8 cellular contexts compared by ENCODE assay signal in genomic region chr9:121545875-121546423, GRCh38. TPM values are rescaled to one million over a fixed set of nuclear protein-coding genes. Genes with fewer than 3 reads are reported as not detected.
DNase-seq lines count a peak whose midpoint lies in the region; ATAC-seq and TF ChIP-seq lines count a peak whose summit lies in the region.

No MANE protein-coding gene starts in this region.

- H3K9me3 ChIP-seq in trophoblast cell (ENCODE audit: insufficient read depth, low read depth, low read length) (peaks cover 3% of the 10 kb centered on the region), transverse colon (no peaks in the 10 kb centered on the region)

- peaks cover 4% of the 10 kb centered on the region for H3K79me1 ChIP-seq in trophoblast cell (ENCODE audit: low read length)

- H4K12ac ChIP-seq in trophoblast cell (ENCODE audit: low read depth, low read length): no peak overlapping the region

- H3K36me3 ChIP-seq in trophoblast cell (ENCODE audit: control insufficient read depth in 1 of 2, insufficient read depth in 2 of 2, low read length in 2 of 2): no peaks in the 10 kb centered on the region
- H3K36me3 ChIP-seq in transverse colon: no peaks in the 10 kb centered on the region

- in situ Hi-C loops in transverse colon (cut with MboI; ENCODE audit: low pct_ligation_motif_present in 1 of 4, low pct_unique_long_range_greater_than_20kb in 1 of 4, low sequenced_read_pairs in 3 of 4): loop anchor here in 2 of 4 donors (10.0 kb wide), 2 partner anchors 139 to 449 kb away; no protein-coding TSS in a partner anchor

- H3K27me3 ChIP-seq in trophoblast cell (ENCODE audit: insufficient read depth, low read length) (no peaks in the 10 kb centered on the region), transverse colon (no peaks in the 10 kb centered on the region)

- peak; percentile 53 for DNase-seq in DMS 273 treated with DMSO at 0.1 percent for 48 hours (lab: John Stamatoyannopoulos, UW)
- peak; percentile 92 for DNase-seq in M059J (ENCODE audit: low read depth)
- peak; percentile 91 to 93 for DNase-seq in SHP77 (lab: John Stamatoyannopoulos, UW)
- DNase-seq in activated naive CD4-positive, alpha-beta T cell (lab: John Stamatoyannopoulos, UW): peak; percentile 7 to 39 (median 18)
- DNase-seq in glomerular visceral epithelial cell (ENCODE audit: extremely low spot score): peak; percentile 92
- peak; percentile 98 to 100 for DNase-seq in trophoblast cell
- peak; percentile 93 for DNase-seq in transverse colon

- H3K4me3 ChIP-seq in trophoblast cell (ENCODE audit: low read depth, low read length): no peak overlapping the region
- peak overlapping the region in 1 of 4 donors; percentile 28 for H3K4me3 ChIP-seq in transverse colon

- H3K4me1 ChIP-seq in trophoblast cell (ENCODE audit: control insufficient read depth in 1 of 2, insufficient read depth in 2 of 2, low read length in 2 of 2) (peaks cover 4% of the 10 kb centered on the region in 2 experiments), transverse colon (peaks cover 8 to 20% (median 12%) of the 10 kb centered on the region in 4 donors)

- no peak overlapping the region for H2BK120ac ChIP-seq in trophoblast cell (ENCODE audit: insufficient read depth, low read length, poor library complexity)

- no peak overlapping the region for H2BK5ac ChIP-seq in trophoblast cell (ENCODE audit: low read depth, low read length, poor library complexity)

- H2AFZ ChIP-seq in trophoblast cell (ENCODE audit: insufficient read depth, low read length, poor library complexity): no peak overlapping the region

- TF ChIP-seq POLR2A in transverse colon (IDR thresholded peaks at IDR 0.05): no peak

- H3K14ac ChIP-seq in trophoblast cell (ENCODE audit: low read length): no peak overlapping the region

- no peak overlapping the region for H4K91ac ChIP-seq in trophoblast cell (ENCODE audit: low read depth, low read length)

- H2BK12ac ChIP-seq in trophoblast cell (ENCODE audit: low read length): no peak overlapping the region

- intact Hi-C loops in transverse colon (cut with DNase I; ENCODE audit: low total_unique reads): loop anchor here (5.0 kb wide), 2 partner anchors 146 to 451 kb away; no protein-coding TSS in a partner anchor

- no CpG with 5 or more reads among the region's 27 CpGs for WGBS in trophoblast cell (ENCODE audit: extremely low coverage, insufficient coverage, insufficient read length)
- 17% methylated on average over 10 of the region's 27 CpGs; no CpG with 5 or more reads in 1 of the 2 donors for WGBS in transverse colon (ENCODE audit: low coverage in 1 of 2), 2 donors

- H3K79me2 ChIP-seq in trophoblast cell (ENCODE audit: control insufficient read depth, insufficient read depth, low read length, poor library complexity): no peaks in the 10 kb centered on the region

- H2AK5ac ChIP-seq in trophoblast cell (ENCODE audit: low read length): no peak overlapping the region

- H4K8ac ChIP-seq in trophoblast cell (ENCODE audit: low read depth, low read length): peak overlapping the region; percentile 64

- H3K4ac ChIP-seq in trophoblast cell (ENCODE audit: low read depth, low read length): no peak overlapping the region

- peak overlapping the region; percentile 32 for H3K4me2 ChIP-seq in trophoblast cell (ENCODE audit: low read length)

- peak; percentile 73 for ATAC-seq in GM21737 (IDR thresholded peaks at IDR 0.05; ENCODE audit: unreplicated experiment)

- H3K9ac ChIP-seq in trophoblast cell (ENCODE audit: low read length): no peak overlapping the region

- TF ChIP-seq CTCF in transverse colon (IDR thresholded peaks at IDR 0.05): peak; percentile 89 to 94 (median 94)

- no peak overlapping the region for H3K18ac ChIP-seq in trophoblast cell (ENCODE audit: low read length)

- H3K27ac ChIP-seq in trophoblast cell (ENCODE audit: low read depth, low read length) (no peak overlapping the region), transverse colon (peak overlapping the region in 1 of 4 donors; percentile 6)

- no peak for TF ChIP-seq EP300 in transverse colon (IDR thresholded peaks at IDR 0.05; ENCODE audit: low read depth)

- no peak overlapping the region for H3K23ac ChIP-seq in trophoblast cell (ENCODE audit: low read length)

RNA-seq across cellular contexts. Expression of gene GGTA1, which starts 46.3 kb away (rescaled TPM):
- not detected in 2 replicates for total RNA-seq in M059J (2014; rRNA removed; shearing (Covaris generic))
- 0.14 and 0.15 TPM in 2 replicates for polyA plus RNA-seq in trophoblast cell (2013)
- 10 to 100 TPM in 1 of 4 donors, 1 to 10 TPM in 2, not detected in 1; 1.9 to 37.8 (median 3.5) TPM for total RNA-seq in transverse colon

Comparison
In these comparisons a context has a peak if more than half of its experiments do, and no peak if none do; other contexts are left out.
1. DNase-seq: peak in every context shown above with its lines; median percentile 99 in trophoblast cell; 93 in transverse colon; 92 in M059J; 92 in SHP77; 92 in glomerular visceral epithelial cell; 53 in DMS 273 treated with DMSO at 0.1 percent for 48 hours; 18 in activated naive CD4-positive, alpha-beta T cell.